22 cellular contexts compared by ENCODE assay signal in the genomic region with DNA sequence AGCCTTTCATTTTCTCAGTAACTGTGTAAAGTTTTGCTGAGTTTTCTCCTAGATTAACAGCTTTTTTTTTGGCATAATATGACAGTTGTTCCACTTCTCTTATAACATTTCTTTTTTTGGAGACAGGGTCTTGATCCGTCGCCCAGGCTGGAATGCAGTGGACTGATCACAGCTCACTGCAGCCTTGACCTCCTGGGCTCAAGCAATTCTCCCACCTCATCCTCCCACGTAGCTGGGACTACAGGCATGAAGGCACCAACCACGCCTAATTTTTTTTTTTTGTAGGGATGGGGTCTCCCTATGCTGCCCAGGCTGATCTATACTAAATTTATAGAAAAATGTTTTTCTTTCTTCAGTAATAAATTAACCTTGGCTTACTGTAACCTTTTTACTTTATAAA. TPM values are rescaled to one million over a fixed set of nuclear protein-coding genes. Genes with fewer than 3 reads are reported as not detected.
A peak's percentile ranks its signal among the peaks of the same experiment; 100 is the strongest.
DNase-seq lines count a peak whose midpoint lies in the region; ATAC-seq, FAIRE-seq and TF ChIP-seq lines count a peak whose summit lies in the region.
"Had no signal": no experiment of that assay in that cellular context is flagged by ENCODE, and none has a peak within 500 bp of the region (broad histone marks: within the 10 kb centered on the region; RNA-seq: fewer than 3 reads in every experiment).

No MANE protein-coding gene starts in this region.

- POLR2A ChIA-PET in HepG2 (lab: Yijun Ruan, JAX): no interaction called here

- H3K79me2 ChIP-seq in HepG2 (ENCODE audit: insufficient read depth, low read length): peaks cover 97% of the 10 kb centered on the region

- intact Hi-C loops in HepG2 (cut with micrococcal nuclease; ENCODE audit: unreplicated experiment): no loop called here
- intact Hi-C loops in right lobe of liver (cut with DNase I): no loop called here
- intact Hi-C loops in psoas muscle (cut with DNase I): no loop called here

- BruUV-seq in HepG2 (replicated peaks; lab: Mats Ljungman, UMichigan): no TSS peak

- no peak for DNase-seq in HepG2 (ENCODE audit: low spot score)
- no peak for DNase-seq in right lobe of liver
- peak; percentile 51 for DNase-seq in left kidney (ENCODE audit: low read depth, low spot score)
- no peak for DNase-seq in psoas muscle
- no peak for DNase-seq in stimulated activated CD4-positive, alpha-beta T cell treated with anti-CD3 and anti-CD28 coated beads, Interleukin-4, amount 100 ng/mL, for 1 hour
- no peak for DNase-seq in left lobe of liver (ENCODE audit: low spot score)
- DNase-seq in NCI-H1694 (lab: John Stamatoyannopoulos, UW): no peak
- DNase-seq: AML-193; C1 segment of cervical spinal cord; CD8-positive, alpha-beta T cell; DND-41; H9; KG1; NCI-H1092; NCI-H1436; NCI-H2029; NCI-H345; NCI-H524; NCI-H774 had no signal

- H3K4me1 ChIP-seq in HepG2 (ENCODE audit: insufficient read depth, low read length): peaks cover 56% of the 10 kb centered on the region
- peaks cover 0 to 10% (median 3%) of the 10 kb centered on the region in 4 donors for H3K4me1 ChIP-seq in right lobe of liver
- peaks cover 54% of the 10 kb centered on the region for H3K4me1 ChIP-seq in psoas muscle

- H3K27ac ChIP-seq in HepG2 (ENCODE audit: extremely low read length, insufficient read depth, low read length): no peak overlapping the region
- H3K27ac ChIP-seq in right lobe of liver: no peak overlapping the region
- peak overlapping the region; percentile 5 for H3K27ac ChIP-seq in psoas muscle
- H3K27ac ChIP-seq: HL-60 had no signal

- CTCF ChIA-PET in HepG2 (lab: Yijun Ruan, JAX; ENCODE audit: low intra/inter-chr PET ratio, low total read pairs): no interaction called here

- peaks cover 1 to 21% of the 10 kb centered on the region in 2 experiments; a peak in 3 of 5 replicates for H3K36me3 ChIP-seq in HepG2 (replicated peaks in 1 of 2; ENCODE audit: control insufficient read depth in 1 of 2, insufficient read depth in 2 of 2, low read length in 2 of 2)
- H3K36me3 ChIP-seq in right lobe of liver: peaks cover 0 to 6% (median 0%) of the 10 kb centered on the region in 4 donors
- H3K36me3 ChIP-seq in psoas muscle (ENCODE audit: insufficient read depth in 1 of 2, low read depth in 1 of 2): no peaks in the 10 kb centered on the region

- TF ChIP-seq RAD21 in HepG2 (CRISPR knock-in tag; IDR thresholded peaks at IDR 0.05): no peak

- TF ChIP-seq CTCF in HepG2 (CRISPR knock-in tag; IDR thresholded peaks at IDR 0.05) (no peak), right lobe of liver (IDR thresholded peaks at IDR 0.05) (no peak), psoas muscle (IDR thresholded peaks at IDR 0.05) (no peak)

- in situ Hi-C loops in HepG2 (cut with HindIII; ENCODE audit: extremely low pct_ligation_motif_present, low pct_unique_long_range_greater_than_20kb): loop anchor here (10.0 kb wide), 1 partner anchor 186 kb away; no protein-coding TSS in a partner anchor

- TF ChIP-seq EP300 in HepG2 (IDR thresholded peaks at IDR 0.05; ENCODE audit: low read depth in 2 of 2, low read length in 2 of 2) (no peak), HepG2 (CRISPR knock-in tag; IDR thresholded peaks at IDR 0.05; ENCODE audit: borderline replicate concordance) (no peak)

- H3K4me2 ChIP-seq in HepG2 (ENCODE audit: low read depth, low read length): no peak overlapping the region

- H3K27me3 ChIP-seq in HepG2 (ENCODE audit: control insufficient read depth in 1 of 2, insufficient read depth in 2 of 2, low read length in 2 of 2) (no peaks in the 10 kb centered on the region), right lobe of liver (no peaks in the 10 kb centered on the region), psoas muscle (ENCODE audit: insufficient read depth in 3 of 3, low read length in 2 of 3) (no peaks in the 10 kb centered on the region)

- H3K9me3 ChIP-seq in HepG2 (ENCODE audit: low read length) (no peaks in the 10 kb centered on the region), right lobe of liver (no peaks in the 10 kb centered on the region), psoas muscle (no peaks in the 10 kb centered on the region)

- no peak overlapping the region for H2AFZ ChIP-seq in HepG2 (ENCODE audit: low read length)

- H3K4me3 ChIP-seq in HepG2 (replicated peaks in 1 of 3; ENCODE audit: insufficient read depth in 1 of 3, low read depth in 2 of 3, low read length in 3 of 3) (no peak overlapping the region), right lobe of liver (no peak overlapping the region), psoas muscle (no peak overlapping the region)
- H3K4me3 ChIP-seq: GM12878 had no signal

- H4K20me1 ChIP-seq in HepG2 (ENCODE audit: insufficient read depth, low read length): peaks cover 9% of the 10 kb centered on the region

- FAIRE-seq in HepG2 (lab: Jason Lieb, UNC): no peak
- FAIRE-seq: GM12878 had no signal

- WGBS in HepG2 (ENCODE audit: low lambda C conversion rate): 75% methylated on average over 4 of the region's 4 CpGs
- 53% methylated on average over 4 of the region's 4 CpGs for WGBS in right lobe of liver (ENCODE audit: insufficient coverage, low coverage, low lambda C conversion rate, missing lambda C conversion rate)
- 26 to 37% (median 37%) methylated on average over 4 of the region's 4 CpGs for WGBS in psoas muscle, 3 donors

- ATAC-seq in HepG2 (no peak), right lobe of liver (no peak), psoas muscle (peak in 2 of 4 donors; percentile 38 to 44), left lobe of liver (no peak)
- ATAC-seq: CD8-positive, alpha-beta T cell; GM12878; Panc1 had no signal

- no peak for TF ChIP-seq POLR2A in HepG2 (IDR thresholded peaks at IDR 0.05; ENCODE audit: insufficient read depth in 1 of 2, low read depth in 2 of 2, low read length in 2 of 2)
- no peak for TF ChIP-seq POLR2A in right lobe of liver (IDR thresholded peaks at IDR 0.05)

- H3K9ac ChIP-seq in HepG2 (ENCODE audit: insufficient read depth, low read depth, low read length): no peak overlapping the region

TF ChIP-seq in HepG2, 621 proteins besides CTCF, POLR2A, EP300 and RAD21:
- no peak for TF ChIP-seq NFIC (IDR thresholded peaks at IDR 0.05; ENCODE audit: low read length)
- TF ChIP-seq ZNF121 (CRISPR knock-in tag; IDR thresholded peaks at IDR 0.05): peak; percentile 80
- TF ChIP-seq MTERF4 (CRISPR knock-in tag; IDR thresholded peaks at IDR 0.05): no peak

RNA-seq across cellular contexts. Expression of gene DLG1, which starts 30.1 kb away (rescaled TPM):
- total RNA-seq in HepG2 (2016; rRNA removed; fragmentation: Illumina TruSeq; extraction: Trizol): 104 and 105 TPM in 2 replicates
- total RNA-seq in HepG2 (2016; cell fraction: cytosol; rRNA removed; fragmentation: Illumina TruSeq; extraction: Trizol; ENCODE audit: low read depth): 40.0 and 44.2 TPM in 2 replicates
- total RNA-seq in HepG2 (2016; cell fraction: insoluble cytoplasmic fraction; rRNA removed; fragmentation: Illumina TruSeq; extraction: Trizol): 102 and 106 TPM in 2 replicates
- 33.5 and 37.5 TPM in 2 replicates for total RNA-seq in HepG2 (2016; cell fraction: membrane; rRNA removed; fragmentation: Illumina TruSeq; extraction: Trizol)
- 208 and 219 TPM in 2 replicates for total RNA-seq in HepG2 (2016; cell fraction: nucleus; rRNA removed; fragmentation: Illumina TruSeq; extraction: Trizol)
- polyA plus RNA-seq in HepG2 (2011; rRNA removed): 30.4 and 30.5 TPM in 2 replicates
- polyA plus RNA-seq in HepG2 (2011; cell fraction: cytosol; rRNA removed): 7.7 and 13.1 TPM in 2 replicates
- 38.0 and 75.0 TPM in 2 replicates for polyA plus RNA-seq in HepG2 (2011; cell fraction: nucleus; rRNA removed)
- 34.1 and 38.3 TPM in 2 replicates for polyA plus RNA-seq in HepG2 (2012)
- polyA plus RNA-seq in HepG2 (2016; cell fraction: cytosol; fragmentation: Illumina TruSeq; extraction: Trizol; ENCODE audit: low read depth): 3.7 and 3.9 TPM in 2 replicates
- polyA plus RNA-seq in HepG2 (2016; cell fraction: insoluble cytoplasmic fraction; fragmentation: Illumina TruSeq; extraction: Trizol; ENCODE audit: low read depth): 67.8 and 68.9 TPM in 2 replicates
- polyA plus RNA-seq in HepG2 (2016; cell fraction: membrane; fragmentation: Illumina TruSeq; extraction: Trizol; ENCODE audit: low read depth): 10.5 and 12.7 TPM in 2 replicates
- polyA plus RNA-seq in HepG2 (2016; cell fraction: nucleus; fragmentation: Illumina TruSeq; extraction: Trizol; ENCODE audit: insufficient read depth, low read depth): 110 and 123 TPM in 2 replicates
- 42.3 and 46.0 TPM in 2 replicates for polyA minus RNA-seq in HepG2 (2011; rRNA and poly(A)+ RNA removed; ENCODE audit: low replicate concordance)
- 23.2 and 29.7 TPM in 2 replicates for polyA minus RNA-seq in HepG2 (2011; cell fraction: cytosol; rRNA and poly(A)+ RNA removed)
- 241 and 244 TPM in 2 replicates for polyA minus RNA-seq in HepG2 (2011; cell fraction: nucleus; rRNA and poly(A)+ RNA removed)
- total RNA-seq in right lobe of liver: 10 to 100 TPM; 36.1 to 50.2 (median 44.2) TPM
- 10 to 100 TPM; 51.3 to 57.6 (median 52.8) TPM for total RNA-seq in psoas muscle
- polyA plus RNA-seq in psoas muscle: 10 to 100 TPM; 16.1 to 42.8 (median 21.6) TPM
- 49.0 TPM for total RNA-seq in left lobe of liver
